Comparison of ENCODE assay signal across 8 cellular contexts in genomic region chr15:33086500-33087141, GRCh38.
DNase-seq lines count a peak whose midpoint lies in the region; ATAC-seq, FAIRE-seq and TF ChIP-seq lines count a peak whose summit lies in the region.

No MANE protein-coding gene starts in this region.

- POLR2A ChIA-PET in HepG2 (lab: Yijun Ruan, JAX): no interaction called here

- H3K4me1 ChIP-seq in HepG2 (ENCODE audit: insufficient read depth, low read length): no peaks in the 10 kb centered on the region

- peak; percentile 70 for ATAC-seq in stimulated activated naive CD8-positive, alpha-beta T cell treated with anti-CD3 and anti-CD28 coated beads, Interleukin-15, amount 100 ng/mL, for 72 hours
- ATAC-seq in stimulated activated naive CD8-positive, alpha-beta T cell treated with anti-CD3 and anti-CD28 coated beads, Interleukin-15, Interleukin-2, amounts not matched to agents 100 U/mL and 50 U/mL, for 24 hours: no peak
- ATAC-seq in HepG2: no peak
- ATAC-seq in HG03097 (IDR thresholded peaks at IDR 0.05; ENCODE audit: low FRiP score, unreplicated experiment): no peak
- ATAC-seq in HG02870 (IDR thresholded peaks at IDR 0.05; ENCODE audit: unreplicated experiment): no peak

- no peaks in the 10 kb centered on the region for H3K36me3 ChIP-seq in HepG2 (replicated peaks in 1 of 2; ENCODE audit: control insufficient read depth in 1 of 2, insufficient read depth in 2 of 2, low read length in 2 of 2)

- no peak for TF ChIP-seq POLR2A in HepG2 (IDR thresholded peaks at IDR 0.05; ENCODE audit: insufficient read depth in 1 of 2, low read depth in 2 of 2, low read length in 2 of 2)

- H3K36me3 Mint-ChIP-seq in brain: no peaks in the 10 kb centered on the region

- no peak for DNase-seq in stimulated activated naive CD8-positive, alpha-beta T cell treated with anti-CD3 and anti-CD28 coated beads, Interleukin-15, amount 100 ng/mL, for 72 hours
- no peak for DNase-seq in stimulated activated naive CD8-positive, alpha-beta T cell treated with anti-CD3 and anti-CD28 coated beads, Interleukin-15, Interleukin-2, amounts not matched to agents 100 U/mL and 50 U/mL, for 24 hours
- DNase-seq in NCI-H2227 (lab: John Stamatoyannopoulos, UW; ENCODE audit: unreplicated experiment): peak; percentile 22
- DNase-seq in HepG2 (ENCODE audit: low spot score): peak; percentile 19
- DNase-seq in GM19240 (ENCODE audit: insufficient read length, low spot score): no peak

- no peaks in the 10 kb centered on the region for H3K79me2 ChIP-seq in HepG2 (ENCODE audit: insufficient read depth, low read length)

- 21% methylated on average over 4 of the region's 4 CpGs for WGBS in HepG2 (ENCODE audit: low lambda C conversion rate)

- no peaks in the 10 kb centered on the region for H3K4me1 Mint-ChIP-seq in stimulated activated naive CD8-positive, alpha-beta T cell treated with anti-CD3 and anti-CD28 coated beads, Interleukin-15, amount 100 ng/mL, for 72 hours
- peaks cover 16% of the 10 kb centered on the region for H3K4me1 Mint-ChIP-seq in brain

- no peaks in the 10 kb centered on the region for H4K20me1 ChIP-seq in HepG2 (ENCODE audit: insufficient read depth, low read length)

- H3K27ac Mint-ChIP-seq in stimulated activated naive CD8-positive, alpha-beta T cell treated with anti-CD3 and anti-CD28 coated beads, Interleukin-15, amount 100 ng/mL, for 72 hours: no peak overlapping the region
- no peak overlapping the region for H3K27ac Mint-ChIP-seq in brain

- no peaks in the 10 kb centered on the region for H3K27me3 Mint-ChIP-seq in stimulated activated naive CD8-positive, alpha-beta T cell treated with anti-CD3 and anti-CD28 coated beads, Interleukin-15, amount 100 ng/mL, for 72 hours
- H3K27me3 Mint-ChIP-seq in brain: no peaks in the 10 kb centered on the region

- intact Hi-C loops in HepG2 (cut with micrococcal nuclease; ENCODE audit: unreplicated experiment): loop anchor here (1.0 to 5.0 kb wide), 2 partner anchors 46 to 616 kb away; no protein-coding TSS in a partner anchor

- TF ChIP-seq EP300 in HepG2 (IDR thresholded peaks at IDR 0.05; ENCODE audit: low read depth in 2 of 2, low read length in 2 of 2) (no peak), HepG2 (CRISPR knock-in tag; IDR thresholded peaks at IDR 0.05; ENCODE audit: borderline replicate concordance) (no peak)

- H2AFZ ChIP-seq in HepG2 (ENCODE audit: low read length): no peak overlapping the region

- peak; percentile 75 to 78 for TF ChIP-seq CTCF in brain (conservative IDR thresholded peaks at IDR 0.05)
- peak; percentile 62 for TF ChIP-seq CTCF in HepG2 (CRISPR knock-in tag; IDR thresholded peaks at IDR 0.05)

- no peak overlapping the region for H3K4me3 Mint-ChIP-seq in stimulated activated naive CD8-positive, alpha-beta T cell treated with anti-CD3 and anti-CD28 coated beads, Interleukin-15, amount 100 ng/mL, for 72 hours
- H3K4me3 Mint-ChIP-seq in brain: no peak overlapping the region

- H3K27me3 ChIP-seq in HepG2 (ENCODE audit: control insufficient read depth in 1 of 2, insufficient read depth in 2 of 2, low read length in 2 of 2): peaks cover 0 to under 1% of the 10 kb centered on the region in 2 experiments; a peak in 1 of 5 replicates

- FAIRE-seq in HepG2 (lab: Jason Lieb, UNC): peak; percentile 70

- H3K9ac ChIP-seq in HepG2 (ENCODE audit: insufficient read depth, low read depth, low read length): no peak overlapping the region

- no peak for TF ChIP-seq RAD21 in HepG2 (CRISPR knock-in tag; IDR thresholded peaks at IDR 0.05)

- H3K27ac ChIP-seq in HepG2 (ENCODE audit: extremely low read length, insufficient read depth, low read length): no peak overlapping the region

- BruUV-seq in HepG2 (replicated peaks; lab: Mats Ljungman, UMichigan): no TSS peak

- in situ Hi-C loops in HepG2 (cut with HindIII; ENCODE audit: extremely low pct_ligation_motif_present, low pct_unique_long_range_greater_than_20kb): no loop called here

- CTCF ChIA-PET in HepG2 (lab: Yijun Ruan, JAX; ENCODE audit: low intra/inter-chr PET ratio, low total read pairs): interaction anchor here (1.9 kb wide), 1 partner anchor 46 kb away, joined by 7 read pairs; no protein-coding TSS in a partner anchor

- H3K4me3 ChIP-seq in HepG2 (replicated peaks in 1 of 3; ENCODE audit: insufficient read depth in 1 of 3, low read depth in 2 of 3, low read length in 3 of 3): no peak overlapping the region

- no peak overlapping the region for H3K4me2 ChIP-seq in HepG2 (ENCODE audit: low read depth, low read length)

- H3K9me3 ChIP-seq in HepG2 (ENCODE audit: low read length): no peaks in the 10 kb centered on the region

- no peaks in the 10 kb centered on the region for H3K9me3 Mint-ChIP-seq in stimulated activated naive CD8-positive, alpha-beta T cell treated with anti-CD3 and anti-CD28 coated beads, Interleukin-15, amount 100 ng/mL, for 72 hours
- no peaks in the 10 kb centered on the region for H3K9me3 Mint-ChIP-seq in brain

TF ChIP-seq in HepG2, 621 proteins besides CTCF, POLR2A, EP300 and RAD21:
- TF ChIP-seq KLF16 (CRISPR knock-in tag; IDR thresholded peaks at IDR 0.05) (no peak), GABPA (IDR thresholded peaks at IDR 0.05; ENCODE audit: low read depth, low read length) (no peak), GABPA (CRISPR knock-in tag; IDR thresholded peaks at IDR 0.05; ENCODE audit: low read depth) (no peak), ISX (CRISPR knock-in tag; conservative IDR thresholded peaks at IDR 0.05) (no peak), MATR3 (CRISPR knock-in tag; IDR thresholded peaks at IDR 0.05) (no peak), MAX (IDR thresholded peaks at IDR 0.05) (no peak), NR2F6 (IDR thresholded peaks at IDR 0.05) (no peak), NR2F6 (CRISPR knock-in tag; IDR thresholded peaks at IDR 0.05) (no peak), STAG1 (CRISPR knock-in tag; IDR thresholded peaks at IDR 0.05) (peak; percentile 36), ZNF770 (CRISPR knock-in tag; IDR thresholded peaks at IDR 0.05) (no peak), ZNF589 (CRISPR knock-in tag; conservative IDR thresholded peaks at IDR 0.05) (no peak)

Comparison
In these comparisons a context has a peak if more than half of its experiments do, and no peak if none do; other contexts are left out.
1. DNase-seq: peak in NCI-H2227 (single experiment) and HepG2 (single experiment); none in stimulated activated naive CD8-positive, alpha-beta T cell treated with anti-CD3 and anti-CD28 coated beads, Interleukin-15, amount 100 ng/mL, for 72 hours (0 of 2), stimulated activated naive CD8-positive, alpha-beta T cell treated with anti-CD3 and anti-CD28 coated beads, Interleukin-15, Interleukin-2, amounts not matched to agents 100 U/mL and 50 U/mL, for 24 hours (single experiment) and GM19240 (single experiment).